ENCODE assay signal across 8 cellular contexts in the genomic region with DNA sequence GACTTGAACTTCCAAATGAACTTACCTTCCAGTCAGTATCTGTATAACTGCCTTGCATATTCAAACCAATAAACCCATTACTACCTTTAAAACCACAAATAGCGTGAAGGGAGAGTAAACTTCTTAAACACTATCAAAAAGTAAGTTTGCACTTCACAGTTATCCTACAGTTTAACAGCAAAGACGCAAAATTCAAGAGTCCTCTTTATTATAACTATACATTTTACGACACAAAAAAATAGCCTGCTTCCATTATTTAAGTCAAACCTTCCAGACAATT. TPM values are rescaled to one million over a fixed set of nuclear protein-coding genes. Genes with fewer than 3 reads are reported as not detected.
A peak's percentile ranks its signal among the peaks of the same experiment; 100 is the strongest.
DNase-seq lines count a peak whose midpoint lies in the region; ATAC-seq and TF ChIP-seq lines count a peak whose summit lies in the region.

No MANE protein-coding gene starts in this region.

- H3K79me2 ChIP-seq in Loucy (ENCODE audit: insufficient read depth, low read length), result peaks cover 63% of the 10 kb centered on the region

- no peaks in the 10 kb centered on the region for H3K27me3 Mint-ChIP-seq in central memory CD8-positive, alpha-beta T cell
- H3K27me3 Mint-ChIP-seq in nephron (ENCODE audit: low read depth), result no peaks in the 10 kb centered on the region

- H4K20me1 ChIP-seq in Loucy (ENCODE audit: insufficient read depth, low read length, poor library complexity, severe bottlenecking), result peaks cover 55% of the 10 kb centered on the region

- TF ChIP-seq CTCF in Loucy (conservative IDR thresholded peaks at IDR 0.05; ENCODE audit: low read length) (no peak), nephron (IDR thresholded peaks at IDR 0.05; ENCODE audit: unreplicated experiment in 3 of 3) (no peak), ovary (IDR thresholded peaks at IDR 0.05) (no peak), mucosa of descending colon (IDR thresholded peaks at IDR 0.05) (no peak)

- peak overlapping the region; percentile 82 for H3K4me3 Mint-ChIP-seq in central memory CD8-positive, alpha-beta T cell
- H3K4me3 Mint-ChIP-seq in nephron, result peak overlapping the region; percentile 91 to 98 (median 96)

- H3K9me3 Mint-ChIP-seq in central memory CD8-positive, alpha-beta T cell, result no peaks in the 10 kb centered on the region
- H3K9me3 Mint-ChIP-seq in nephron, result no peaks in the 10 kb centered on the region

- H3K36me3 Mint-ChIP-seq in central memory CD8-positive, alpha-beta T cell (ENCODE audit: insufficient read depth), result peaks cover 6% of the 10 kb centered on the region
- H3K36me3 Mint-ChIP-seq in nephron (ENCODE audit: low read depth), result peaks cover 4% of the 10 kb centered on the region

- no peaks in the 10 kb centered on the region for H3F3A ChIP-seq in Loucy (ENCODE audit: low read depth)

- H3K9me3 ChIP-seq in Loucy (ENCODE audit: insufficient read depth, low read depth, low read length) (no peaks in the 10 kb centered on the region), ovary (no peaks in the 10 kb centered on the region), mucosa of descending colon (no peaks in the 10 kb centered on the region)

- TF ChIP-seq POLR2A in ovary (IDR thresholded peaks at IDR 0.05), result no peak

- H3K4me1 Mint-ChIP-seq in central memory CD8-positive, alpha-beta T cell, result peaks cover 47% of the 10 kb centered on the region
- H3K4me1 Mint-ChIP-seq in nephron, result peaks cover 32% of the 10 kb centered on the region

- WGBS in ovary, 3 donors, result 70 to 87% (median 83%) methylated on average over 3 of the region's 3 CpGs

- H3K27ac Mint-ChIP-seq in central memory CD8-positive, alpha-beta T cell (ENCODE audit: low read depth), result peak overlapping the region; percentile 86
- peak overlapping the region; percentile 89 to 94 (median 93) for H3K27ac Mint-ChIP-seq in nephron

- H3K27ac ChIP-seq in ovary, result no peak overlapping the region

- H3K9me2 ChIP-seq in Loucy (replicated peaks; ENCODE audit: low read depth, low read length), result no peaks in the 10 kb centered on the region

- no peak overlapping the region for H2AFZ ChIP-seq in Loucy (ENCODE audit: low read length)

- DNase-seq in Caki2 (ENCODE audit: low read depth), result peak; percentile 42
- DNase-seq in central memory CD8-positive, alpha-beta T cell (ENCODE audit: low spot score in 2 of 2), result no peak
- DNase-seq in ovary, result no peak
- DNase-seq in mucosa of descending colon, result no peak
- DNase-seq in NCI-H187 treated with DMSO at 0.1 percent for 48 hours (lab: John Stamatoyannopoulos, UW), result no peak

- H3K27me3 ChIP-seq in Loucy (ENCODE audit: insufficient read depth, low read length, poor library complexity, severe bottlenecking), result no peaks in the 10 kb centered on the region
- no peaks in the 10 kb centered on the region for H3K27me3 ChIP-seq in ovary

- H3K36me3 ChIP-seq in Loucy (ENCODE audit: insufficient read depth, low read length), result no peaks in the 10 kb centered on the region
- H3K36me3 ChIP-seq in ovary, result no peaks in the 10 kb centered on the region
- no peaks in the 10 kb centered on the region for H3K36me3 ChIP-seq in mucosa of descending colon (ENCODE audit: low read depth)

- TF ChIP-seq EP300 in ovary (IDR thresholded peaks at IDR 0.05), result no peak

- ATAC-seq in central memory CD8-positive, alpha-beta T cell (replicated peaks; ENCODE audit: extremely low read depth, poor library complexity, severe bottlenecking), result no peak
- ATAC-seq in HG03439 (IDR thresholded peaks at IDR 0.05; ENCODE audit: unreplicated experiment), result no peak
- no peak for ATAC-seq in mucosa of descending colon

- intact Hi-C loops in ovary (cut with DNase I) (loop anchor here in 1 of 4 donors (5.0 kb wide), 1 partner anchor 164 kb away; no protein-coding TSS in a partner anchor), mucosa of descending colon (cut with DNase I, micrococcal nuclease) (no loop called here)

- H3K4me3 ChIP-seq in Loucy (ENCODE audit: low read length, poor library complexity, severe bottlenecking), result peak overlapping the region; percentile 81
- H3K4me3 ChIP-seq in ovary, result no peak overlapping the region
- H3K4me3 ChIP-seq in mucosa of descending colon, result no peak overlapping the region

- peak overlapping the region; percentile 92 for H3K4me2 ChIP-seq in Loucy (ENCODE audit: low read depth, low read length, poor library complexity, severe bottlenecking)

- in situ Hi-C loops in Caki2 (cut with HindIII; ENCODE audit: low pct_unique_long_range_greater_than_20kb, low sequenced_read_pairs), result no loop called here

- peak overlapping the region; percentile 98 for H3K9ac ChIP-seq in Loucy (ENCODE audit: low read depth, low read length, poor library complexity, severe bottlenecking)

- H3K4me1 ChIP-seq in Loucy (ENCODE audit: insufficient read depth, low read length, poor library complexity, severe bottlenecking), result peaks cover 54% of the 10 kb centered on the region
- H3K4me1 ChIP-seq in ovary (ENCODE audit: insufficient read depth), result no peaks in the 10 kb centered on the region
- peaks cover 30% of the 10 kb centered on the region for H3K4me1 ChIP-seq in mucosa of descending colon (ENCODE audit: low read depth)

RNA-seq across cellular contexts. Expression of gene PTBP3, which starts 1.8 kb away (rescaled TPM):
- 30.6 and 33.2 TPM in 2 replicates for total RNA-seq in Caki2 (2014; rRNA removed; shearing (Covaris generic); ENCODE audit: low replicate concordance)
- total RNA-seq in ovary (10 to 100 TPM; 27.7 to 40.2 (median 32.3) TPM), mucosa of descending colon (100 to 1,000 TPM in 2 of 3 donors, 10 to 100 TPM in 1; 69.3 to 132 (median 125) TPM)
- polyA plus RNA-seq in ovary, result 10 to 100 TPM in 1 of 2 donors, 1 to 10 TPM in 1; 9.4 to 29.3 TPM

RNA-seq across cellular contexts. Expression of gene HSDL2, which starts 48.3 kb away (rescaled TPM):
- total RNA-seq in Caki2 (2014; rRNA removed; shearing (Covaris generic); ENCODE audit: low replicate concordance), result 15.3 and 30.7 TPM in 2 replicates
- 10 to 100 TPM; 44.8 to 79.9 (median 66.1) TPM for total RNA-seq in ovary
- polyA plus RNA-seq in ovary, result 10 to 100 TPM; 51.9 to 71.6 TPM
- 10 to 100 TPM; 35.7 to 40.8 (median 38.1) TPM for total RNA-seq in mucosa of descending colon
